Comparison of ENCODE assay signal across 15 cellular contexts in the genomic region with DNA sequence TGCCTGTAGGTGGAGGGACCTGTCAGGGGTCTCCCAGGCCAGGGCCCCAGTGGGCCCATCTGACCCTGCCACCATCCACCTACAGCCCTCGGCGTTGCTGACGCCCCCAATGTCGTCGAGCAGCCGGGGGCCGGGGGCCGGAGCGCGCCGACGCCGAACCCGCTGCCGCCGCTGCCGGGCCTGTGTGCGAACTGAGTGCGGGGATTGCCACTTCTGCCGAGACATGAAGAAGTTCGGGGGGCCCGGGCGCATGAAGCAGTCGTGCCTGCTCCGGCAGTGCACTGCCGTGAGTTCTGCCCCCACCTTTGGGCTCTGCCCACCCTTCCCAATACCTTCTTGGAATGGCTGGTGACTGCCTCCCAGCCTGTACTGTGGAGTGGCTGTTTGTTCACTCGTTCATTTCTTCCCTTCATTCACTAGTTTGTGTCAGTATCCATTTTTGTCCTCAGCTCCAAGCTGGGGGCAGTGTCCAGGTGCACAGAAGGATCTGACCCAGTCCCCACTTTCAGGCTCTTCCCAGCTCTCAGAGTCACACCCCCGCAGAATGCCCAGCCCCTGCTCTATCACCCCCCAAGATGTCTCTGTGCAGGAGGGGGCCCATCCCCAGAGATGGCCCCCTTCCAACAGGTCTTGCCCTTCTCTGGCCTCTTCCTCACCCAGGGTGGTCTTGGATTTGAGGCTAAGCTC. TPM values are rescaled to one million over a fixed set of nuclear protein-coding genes. Genes with fewer than 3 reads are reported as not detected.
DNase-seq lines count a peak whose midpoint lies in the region; ATAC-seq and TF ChIP-seq lines count a peak whose summit lies in the region.
"Had no signal": no experiment of that assay in that cellular context is flagged by ENCODE, and none has a peak within 500 bp of the region (broad histone marks: within the 10 kb centered on the region; RNA-seq: fewer than 3 reads in every experiment).

No MANE protein-coding gene starts in this region.

- no peak overlapping the region for H2AFZ ChIP-seq in mesenchymal stem cell (ENCODE audit: low read depth, low read length)
- no peak overlapping the region for H2AFZ ChIP-seq in OCI-LY7 (ENCODE audit: low read length)

- no peak overlapping the region for H3K4ac ChIP-seq in mesenchymal stem cell (ENCODE audit: low read depth in 1 of 2, low read length in 2 of 2)

- intact Hi-C loops in testis (cut with DNase I; ENCODE audit: low total_unique reads) (no loop called here), OCI-LY7 (cut with micrococcal nuclease; ENCODE audit: unreplicated experiment) (no loop called here)

- H3K27ac ChIP-seq in mesenchymal stem cell (ENCODE audit: low read length, poor library complexity, severe bottlenecking) (no peak overlapping the region), testis (peak overlapping the region; percentile 79 to 90), OCI-LY7 (ENCODE audit: low read depth, low read length, poor library complexity, severe bottlenecking) (no peak overlapping the region)
- H3K27ac ChIP-seq: Peyer's patch had no signal

- POLR2A ChIA-PET in WTC11 (lab: Charles Lee) (interaction anchor here (1.0 kb wide), 2 partner anchors 22 to 29 kb away, joined by 3 read pairs; a partner anchor contains a TSS), OCI-LY7 (lab: Charles Lee) (no interaction called here)

- no peaks in the 10 kb centered on the region for H3K9me3 ChIP-seq in mesenchymal stem cell (ENCODE audit: control insufficient read depth, low read length)
- no peaks in the 10 kb centered on the region for H3K9me3 ChIP-seq in testis
- H3K9me3 ChIP-seq in OCI-LY7 (ENCODE audit: low read length) = no peaks in the 10 kb centered on the region
- H3K9me3 ChIP-seq in MG63 = no peaks in the 10 kb centered on the region
- H3K9me3 ChIP-seq: esophagus squamous epithelium, Peyer's patch had no signal

- H3K4me2 ChIP-seq in mesenchymal stem cell (ENCODE audit: low read length, poor library complexity, severe bottlenecking) = no peak overlapping the region
- no peak overlapping the region; the same call in 1 of the 2 replicates for H3K4me2 ChIP-seq in OCI-LY7 (ENCODE audit: low read length)

- H3K9ac ChIP-seq in mesenchymal stem cell (ENCODE audit: low read length) = peak overlapping the region; percentile 80

- no peak overlapping the region for H3K18ac ChIP-seq in mesenchymal stem cell (ENCODE audit: low read depth in 1 of 2, low read length in 2 of 2)

- no peaks in the 10 kb centered on the region for H3K27me3 ChIP-seq in mesenchymal stem cell (ENCODE audit: control insufficient read depth in 1 of 2, insufficient read depth in 1 of 2, low read length in 2 of 2)
- no peaks in the 10 kb centered on the region for H3K27me3 ChIP-seq in testis
- H3K27me3 ChIP-seq in MG63 = no peaks in the 10 kb centered on the region
- H3K27me3 ChIP-seq: esophagus squamous epithelium, Peyer's patch had no signal

- H2BK120ac ChIP-seq in mesenchymal stem cell (ENCODE audit: low read depth, low read length) = no peak overlapping the region

- no TSS peak for BruUV-seq in OCI-LY7 (replicated peaks; lab: Mats Ljungman, UMichigan)

- peak overlapping the region; percentile 39 for H3K4me3 Mint-ChIP-seq in activated naive CD4-positive, alpha-beta T cell treated with anti-CD3 and anti-CD28 coated beads, Interleukin-2, amount 50 U/mL, for 24 hours
- H3K4me3 Mint-ChIP-seq in WTC11 = peak overlapping the region; percentile 45

- H3K14ac ChIP-seq in mesenchymal stem cell (ENCODE audit: low read length in 2 of 2) = no peak overlapping the region

- H3K4me1 Mint-ChIP-seq in activated naive CD4-positive, alpha-beta T cell treated with anti-CD3 and anti-CD28 coated beads, Interleukin-2, amount 50 U/mL, for 24 hours = peaks cover 9% of the 10 kb centered on the region
- H3K4me1 Mint-ChIP-seq in WTC11 = peaks cover 20% of the 10 kb centered on the region

- H3K9me2 ChIP-seq in OCI-LY7 (ENCODE audit: insufficient read depth, low read length) = no peaks in the 10 kb centered on the region

- H2BK15ac ChIP-seq in mesenchymal stem cell (ENCODE audit: low read depth, poor library complexity, severe bottlenecking) = no peak overlapping the region

- H3K36me3 ChIP-seq in mesenchymal stem cell (ENCODE audit: control insufficient read depth in 1 of 2, insufficient read depth in 2 of 2, low read depth in 1 of 2, low read length in 2 of 2) (peaks cover 31 to 54% of the 10 kb centered on the region in 2 experiments), testis (ENCODE audit: low read depth, missing control alignments) (no peaks in the 10 kb centered on the region), OCI-LY7 (ENCODE audit: insufficient read depth, low read length) (peaks cover 6% of the 10 kb centered on the region; the same call in 1 of the 2 replicates), MG63 (peaks cover 26% of the 10 kb centered on the region)

- no peak for TF ChIP-seq POLR2A in testis (IDR thresholded peaks at IDR 0.05)

- no peaks in the 10 kb centered on the region for H3K9me3 Mint-ChIP-seq in activated naive CD4-positive, alpha-beta T cell treated with anti-CD3 and anti-CD28 coated beads, Interleukin-2, amount 50 U/mL, for 24 hours
- H3K9me3 Mint-ChIP-seq in WTC11 = no peaks in the 10 kb centered on the region
- H3K9me3 Mint-ChIP-seq: activated T-helper 17 cell treated with anti-CD3 and anti-CD28 coated beads, Interleukin-2, amount 50 U/mL, for 72 hours had no signal

- no peak overlapping the region for H4K91ac ChIP-seq in mesenchymal stem cell (ENCODE audit: low read length)

- TF ChIP-seq CTCF in WTC11 (IDR thresholded peaks at IDR 0.05) = no peak
- no peak for TF ChIP-seq CTCF in testis (IDR thresholded peaks at IDR 0.05)
- no peak for TF ChIP-seq CTCF in OCI-LY7 (conservative IDR thresholded peaks at IDR 0.05; ENCODE audit: low read length)

- no peaks in the 10 kb centered on the region for H4K20me1 ChIP-seq in OCI-LY7 (ENCODE audit: insufficient read depth, low read length)

- 98% methylated on average over 28 of the region's 28 CpGs for WGBS in mesenchymal stem cell
- 69 to 82% methylated on average over 7 to 25 of the region's 28 CpGs for WGBS in testis, 2 donors

- H3K79me2 ChIP-seq in OCI-LY7 (ENCODE audit: insufficient read depth, low read depth, low read length) = no peaks in the 10 kb centered on the region

- no peak overlapping the region for H2BK12ac ChIP-seq in mesenchymal stem cell (ENCODE audit: low read length in 2 of 2)

- H3K4me3 ChIP-seq in mesenchymal stem cell (ENCODE audit: insufficient read depth in 1 of 2, low read depth in 1 of 2, low read length in 2 of 2) (peak overlapping the region in 1 of 2 experiments; percentile 76), testis (peak overlapping the region; percentile 2 to 87), OCI-LY7 (ENCODE audit: low read depth, low read length, poor library complexity, severe bottlenecking) (no peak overlapping the region), MG63 (no peak overlapping the region)

- ATAC-seq in WTC11 = no peak
- ATAC-seq: activated T-helper 17 cell treated with anti-CD3 and anti-CD28 coated beads, Interleukin-2, amount 50 U/mL, for 72 hours had no signal

- no peaks in the 10 kb centered on the region for H3K36me3 Mint-ChIP-seq in activated naive CD4-positive, alpha-beta T cell treated with anti-CD3 and anti-CD28 coated beads, Interleukin-2, amount 50 U/mL, for 24 hours
- peaks cover 15% of the 10 kb centered on the region for H3K36me3 Mint-ChIP-seq in WTC11

- no peak for DNase-seq in activated naive CD4-positive, alpha-beta T cell treated with anti-CD3 and anti-CD28 coated beads, Interleukin-2, amount 50 U/mL, for 16 hours
- DNase-seq in WTC11 (ENCODE audit: low spot score) (no peak), mesenchymal stem cell (no peak), testis (no peak), activated gamma-delta T cell (lab: John Stamatoyannopoulos, UW) (no peak), OCI-LY7 (ENCODE audit: low spot score) (no peak), MG63 (no peak)
- DNase-seq: esophagus squamous epithelium, GDM1, MM.1S, NCI-H2171, Peyer's patch, small intestine had no signal

- H3K27me3 Mint-ChIP-seq in activated naive CD4-positive, alpha-beta T cell treated with anti-CD3 and anti-CD28 coated beads, Interleukin-2, amount 50 U/mL, for 24 hours = no peaks in the 10 kb centered on the region
- H3K27me3 Mint-ChIP-seq in WTC11 (ENCODE audit: low read depth) = no peaks in the 10 kb centered on the region; the same call in 1 of the 2 replicates
- H3K27me3 Mint-ChIP-seq: activated T-helper 17 cell treated with anti-CD3 and anti-CD28 coated beads, Interleukin-2, amount 50 U/mL, for 72 hours had no signal

- H3K79me1 ChIP-seq in mesenchymal stem cell (replicated peaks; ENCODE audit: low read length, poor library complexity, severe bottlenecking) = peaks cover 45% of the 10 kb centered on the region

- H3K27ac Mint-ChIP-seq in activated naive CD4-positive, alpha-beta T cell treated with anti-CD3 and anti-CD28 coated beads, Interleukin-2, amount 50 U/mL, for 24 hours = no peak overlapping the region
- peak overlapping the region; percentile 82; the same call in 1 of the 2 replicates for H3K27ac Mint-ChIP-seq in WTC11

- CTCF ChIA-PET in WTC11 (lab: Charles Lee) (interaction anchor here (6.5 kb wide), 1 partner anchor 15 kb away, joined by 79 read pairs; no protein-coding TSS in a partner anchor), OCI-LY7 (lab: Charles Lee; ENCODE audit: unreplicated experiment) (no interaction called here)

- peaks cover 27% of the 10 kb centered on the region for H3K4me1 ChIP-seq in mesenchymal stem cell (ENCODE audit: control insufficient read depth, insufficient read depth, low read depth, low read length)
- H3K4me1 ChIP-seq in testis = peaks cover 19% of the 10 kb centered on the region
- H3K4me1 ChIP-seq in OCI-LY7 (ENCODE audit: insufficient read depth, low read length, poor library complexity, severe bottlenecking) = peaks cover 16% of the 10 kb centered on the region

- H3K23ac ChIP-seq in mesenchymal stem cell (ENCODE audit: low read length in 2 of 2) = no peak overlapping the region

- H2BK5ac ChIP-seq in mesenchymal stem cell (ENCODE audit: low read depth, low read length, poor library complexity, severe bottlenecking) = no peak overlapping the region

- no peak overlapping the region for H4K8ac ChIP-seq in mesenchymal stem cell (ENCODE audit: low read length)

- no peak overlapping the region for H2AK5ac ChIP-seq in mesenchymal stem cell (ENCODE audit: low read length, severe bottlenecking)

RNA-seq across cellular contexts. Expression of a gene that starts 2.4 kb away (rescaled TPM):
- total RNA-seq in WTC11 (2021) (79.0 to 84.9 TPM (median 84.3 TPM) in 3 replicates), testis (100 to 1,000 TPM; 142 to 149 TPM), OCI-LY7 (2022) (30.2 and 34.8 TPM in 2 replicates)
- 21.4 TPM for polyA plus RNA-seq in mesenchymal stem cell (2013, experiment 1 of 2)
- polyA plus RNA-seq in mesenchymal stem cell (2013, experiment 2 of 2) = 20.2 TPM
- 47.0 TPM for polyA plus RNA-seq in testis (ENCODE audit: insufficient read depth, low read depth, low replicate concordance)
- 16.1 and 16.2 TPM in 2 replicates for total RNA-seq in OCI-LY7 (2014; rRNA removed; shearing (Covaris generic))
- 19.5 and 31.2 TPM in 2 replicates for total RNA-seq in MG63 (2014; rRNA removed; shearing (Covaris generic); ENCODE audit: low replicate concordance)

RNA-seq across cellular contexts. Expression of a gene that starts 23.1 kb away (rescaled TPM):
- total RNA-seq in WTC11 (2021) (10.8 to 13.5 TPM (median 13.2 TPM) in 3 replicates), testis (10 to 100 TPM; 68.6 to 75.0 TPM), OCI-LY7 (2022) (16.3 and 18.3 TPM in 2 replicates)
- 63.4 TPM for polyA plus RNA-seq in mesenchymal stem cell (2013, experiment 1 of 2)
- polyA plus RNA-seq in mesenchymal stem cell (2013, experiment 2 of 2) = 64.8 TPM
- polyA plus RNA-seq in testis (ENCODE audit: insufficient read depth, low read depth, low replicate concordance) = 29.1 TPM
- 5.7 and 7.8 TPM in 2 replicates for total RNA-seq in OCI-LY7 (2014; rRNA removed; shearing (Covaris generic))
- 4.1 and 4.2 TPM in 2 replicates for total RNA-seq in MG63 (2014; rRNA removed; shearing (Covaris generic); ENCODE audit: low replicate concordance)

RNA-seq across cellular contexts. Expression of a gene that starts 29.4 kb away (rescaled TPM):
- total RNA-seq in WTC11 (2021) (1.4 to 1.9 TPM (median 1.6 TPM) in 3 replicates), testis (1 to 10 TPM; 5.9 to 9.0 TPM), OCI-LY7 (2022) (0.46 and 0.68 TPM in 2 replicates)
- 6.7 TPM for polyA plus RNA-seq in mesenchymal stem cell (2013, experiment 1 of 2)
- 7.0 TPM for polyA plus RNA-seq in mesenchymal stem cell (2013, experiment 2 of 2)
- polyA plus RNA-seq in testis (ENCODE audit: insufficient read depth, low read depth, low replicate concordance) = 5.6 TPM
- total RNA-seq in OCI-LY7 (2014; rRNA removed; shearing (Covaris generic)) = 0.09 and 0.21 TPM in 2 replicates
- not detected in 2 replicates for total RNA-seq in MG63 (2014; rRNA removed; shearing (Covaris generic); ENCODE audit: low replicate concordance)

RNA-seq across cellular contexts. Expression of a gene that starts 31.8 kb away (rescaled TPM):
- 29.3 to 31.1 TPM (median 29.4 TPM) in 3 replicates for total RNA-seq in WTC11 (2021)
- polyA plus RNA-seq in mesenchymal stem cell (2013, experiment 1 of 2) = 11.7 TPM
- 10.9 TPM for polyA plus RNA-seq in mesenchymal stem cell (2013, experiment 2 of 2)
- 10 to 100 TPM; 45.7 to 45.8 TPM for total RNA-seq in testis
- polyA plus RNA-seq in testis (ENCODE audit: insufficient read depth, low read depth, low replicate concordance) = 41.4 TPM
- 8.6 and 9.0 TPM in 2 replicates for total RNA-seq in OCI-LY7 (2014; rRNA removed; shearing (Covaris generic))
- total RNA-seq in OCI-LY7 (2022) = 35.7 and 36.0 TPM in 2 replicates
- total RNA-seq in MG63 (2014; rRNA removed; shearing (Covaris generic); ENCODE audit: low replicate concordance) = 0.17 and 0.76 TPM in 2 replicates

RNA-seq across cellular contexts. Expression of a gene that starts 31.9 kb away (rescaled TPM):
- total RNA-seq in WTC11 (2021) = 18.3 to 20.3 TPM (median 18.7 TPM) in 3 replicates
- polyA plus RNA-seq in mesenchymal stem cell (2013, experiment 1 of 2) = 34.4 TPM
- polyA plus RNA-seq in mesenchymal stem cell (2013, experiment 2 of 2) = 34.2 TPM
- 10 to 100 TPM; 49.6 to 57.4 TPM for total RNA-seq in testis
- 40.2 TPM for polyA plus RNA-seq in testis (ENCODE audit: insufficient read depth, low read depth, low replicate concordance)
- total RNA-seq in OCI-LY7 (2014; rRNA removed; shearing (Covaris generic)) = 17.8 and 20.6 TPM in 2 replicates
- total RNA-seq in OCI-LY7 (2022) = 11.0 and 11.5 TPM in 2 replicates
- 64.3 and 70.8 TPM in 2 replicates for total RNA-seq in MG63 (2014; rRNA removed; shearing (Covaris generic); ENCODE audit: low replicate concordance)

Comparison
In these comparisons a context has a peak if more than half of its experiments do, and no peak if none do; other contexts are left out.
1. H3K27ac ChIP-seq: peak in testis (2 of 2); none in mesenchymal stem cell (single experiment) and OCI-LY7 (single experiment).
2. H3K4me3 ChIP-seq: peak in testis (2 of 2); none in OCI-LY7 (single experiment) and MG63 (single experiment).